ENCODE assay signal across 22 cellular contexts in the genomic region with DNA sequence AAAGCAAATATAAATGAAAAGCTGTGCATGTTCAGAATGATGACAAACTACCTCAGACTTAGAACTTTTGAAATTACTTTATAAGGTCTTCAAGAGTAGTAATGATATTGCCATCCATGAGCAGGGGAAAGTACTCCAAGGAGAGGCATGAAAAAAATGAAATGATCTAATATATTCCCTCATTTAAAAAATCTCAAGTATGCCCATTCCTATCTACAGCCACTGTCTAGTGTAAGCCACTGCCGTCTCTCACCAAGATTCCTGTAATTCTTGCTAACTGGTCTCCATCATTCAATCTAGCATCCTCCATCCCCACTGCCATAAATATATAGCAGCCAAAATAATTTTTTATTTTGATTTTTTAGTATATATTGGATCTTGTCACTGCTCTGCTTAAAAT.
"Had no signal": no experiment of that assay in that cellular context is flagged by ENCODE, and none has a peak within 500 bp of the region (broad histone marks: within the 10 kb centered on the region; RNA-seq: fewer than 3 reads in every experiment).

No MANE protein-coding gene starts in this region.

- H3K27me3 ChIP-seq: body of pancreas, dorsolateral prefrontal cortex, esophagus muscularis mucosa, gastrocnemius medialis, sigmoid colon, testis had no signal

- ATAC-seq: activated T-cell treated with anti-CD3 and anti-CD28 coated beads, Interleukin-2, amount 50 U/mL, for 4 hours; body of pancreas; gastrocnemius medialis; left cardiac atrium; naive thymus-derived CD8-positive, alpha-beta T cell; WTC11 had no signal

- H3K27ac ChIP-seq: body of pancreas, dorsolateral prefrontal cortex, esophagus muscularis mucosa, gastrocnemius medialis, sigmoid colon, testis had no signal

- H3K4me1 ChIP-seq: body of pancreas, gastrocnemius medialis, testis had no signal

- H3K36me3 ChIP-seq: esophagus muscularis mucosa, gastrocnemius medialis, sigmoid colon had no signal

- H3K4me3 ChIP-seq: body of pancreas, dorsolateral prefrontal cortex, esophagus muscularis mucosa, gastrocnemius medialis, sigmoid colon, testis had no signal

- H3K9me3 ChIP-seq: body of pancreas, esophagus muscularis mucosa, gastrocnemius medialis, sigmoid colon, testis had no signal

- DNase-seq: activated CD4-positive, alpha-beta T cell treated with anti-CD3 and anti-CD28 coated beads, Interleukin-2, amount 50 U/mL, for 4 hours; activated CD8-positive, alpha-beta memory T cell treated with anti-CD3 and anti-CD28 coated beads for 24 hours; activated CD8-positive, alpha-beta memory T cell treated with anti-CD3 and anti-CD28 coated beads, Interleukin-2, amount 50 U/mL, for 4 hours; activated naive CD4-positive, alpha-beta T cell; activated T-cell treated with anti-CD3 and anti-CD28 coated beads, Interleukin-2, amount 50 U/mL, for 4 hours; amniotic stem cell; body of pancreas; dorsolateral prefrontal cortex; gastrocnemius medialis; head of caudate nucleus; islet precursor cell; left cardiac atrium; mesendoderm; naive thymus-derived CD8-positive, alpha-beta T cell; retina; sigmoid colon; stimulated activated CD4-positive, alpha-beta T cell treated with anti-CD3 and anti-CD28 coated beads, Interleukin-2, amount 100 ng/mL, for 48 hours; stimulated activated naive CD4-positive, alpha-beta T cell; T1000; testis had no signal
